9 cellular contexts compared by ENCODE assay signal in genomic region chr3:14451844-14452533, GRCh38. TPM values are rescaled to one million over a fixed set of nuclear protein-coding genes. Genes with fewer than 3 reads are reported as not detected.
A peak's percentile ranks its signal among the peaks of the same experiment; 100 is the strongest.
DNase-seq lines count a peak whose midpoint lies in the region; ATAC-seq and TF ChIP-seq lines count a peak whose summit lies in the region.
"Had no signal": no experiment of that assay in that cellular context is flagged by ENCODE, and none has a peak within 500 bp of the region (broad histone marks: within the 10 kb centered on the region; RNA-seq: fewer than 3 reads in every experiment).

No MANE protein-coding gene starts in this region.

- TF ChIP-seq CTCF in lung (IDR thresholded peaks at IDR 0.05; ENCODE audit: control extremely low read depth, extremely low read depth) (no peak), upper lobe of left lung (IDR thresholded peaks at IDR 0.05) (no peak)

- TF ChIP-seq EP300 in upper lobe of left lung (IDR thresholded peaks at IDR 0.05), result no peak

- no peaks in the 10 kb centered on the region for H3K9me3 Mint-ChIP-seq in central memory CD8-positive, alpha-beta T cell

- peaks cover 23% of the 10 kb centered on the region for H3K36me3 Mint-ChIP-seq in central memory CD8-positive, alpha-beta T cell (ENCODE audit: insufficient read depth)

- no peak overlapping the region for H3K4me3 ChIP-seq in lung
- no peak overlapping the region for H3K4me3 ChIP-seq in upper lobe of left lung
- H3K4me3 ChIP-seq: right lobe of liver had no signal

- no peak overlapping the region for H3K4me3 Mint-ChIP-seq in central memory CD8-positive, alpha-beta T cell

- H3K36me3 ChIP-seq in lung (ENCODE audit: control insufficient read depth in 2 of 2, insufficient read depth in 2 of 2, low read length in 2 of 2), result peaks cover 8 to 48% of the 10 kb centered on the region in 2 donors
- H3K36me3 ChIP-seq in upper lobe of left lung, result peaks cover 22 to 67% (median 61%) of the 10 kb centered on the region in 4 donors
- H3K36me3 ChIP-seq: right lobe of liver had no signal

- no peak for TF ChIP-seq POLR2A in upper lobe of left lung (IDR thresholded peaks at IDR 0.05)

- H3K27ac Mint-ChIP-seq in central memory CD8-positive, alpha-beta T cell (ENCODE audit: low read depth), result peak overlapping the region; percentile 15

- H3K27ac ChIP-seq in lung (ENCODE audit: low read depth in 1 of 2, low read length in 1 of 2) (peak overlapping the region; percentile 69 to 91), upper lobe of left lung (peak overlapping the region; percentile 61 to 85 (median 74))

- DNase-seq in NCI-H1092 treated with DMSO at 0.1 percent for 48 hours (lab: John Stamatoyannopoulos, UW) (peak; percentile 12), NCI-H1092 (lab: John Stamatoyannopoulos, UW) (no peak), lung (ENCODE audit: low spot score) (no peak), upper lobe of left lung (peak; percentile 37 to 68), NCI-H226 (no peak), GM19240 (ENCODE audit: insufficient read length, low spot score) (no peak)
- no peak for DNase-seq in central memory CD8-positive, alpha-beta T cell (ENCODE audit: low spot score in 2 of 2)

- no peaks in the 10 kb centered on the region for H3K27me3 ChIP-seq in lung (ENCODE audit: control insufficient read depth, insufficient read depth)
- H3K27me3 ChIP-seq in upper lobe of left lung, result no peaks in the 10 kb centered on the region
- H3K27me3 ChIP-seq: right lobe of liver had no signal

- WGBS in lung, 2 donors, result 60 to 77% methylated on average over 13 of the region's 13 CpGs
- WGBS in upper lobe of left lung, 2 donors, result 50 to 78% methylated on average over 7 to 13 of the region's 13 CpGs

- no peaks in the 10 kb centered on the region for H3K27me3 Mint-ChIP-seq in central memory CD8-positive, alpha-beta T cell

- peaks cover 0 to 12% of the 10 kb centered on the region in 2 donors for H3K4me1 ChIP-seq in lung (ENCODE audit: control insufficient read depth in 2 of 2, insufficient read depth in 2 of 2, low read length in 2 of 2)
- peaks cover 25 to 49% (median 31%) of the 10 kb centered on the region in 4 donors for H3K4me1 ChIP-seq in upper lobe of left lung
- H3K4me1 ChIP-seq: right lobe of liver had no signal

- no peak for ATAC-seq in central memory CD8-positive, alpha-beta T cell (replicated peaks; ENCODE audit: extremely low read depth, poor library complexity, severe bottlenecking)
- ATAC-seq in lung (ENCODE audit: insufficient read depth, low FRiP score), result no peak
- ATAC-seq in upper lobe of left lung (ENCODE audit: low FRiP score in 2 of 2), result peak; percentile 52 to 86
- no peak for ATAC-seq in GM21619 (IDR thresholded peaks at IDR 0.05; ENCODE audit: unreplicated experiment)

- H3K9me3 ChIP-seq in lung (ENCODE audit: control insufficient read depth in 2 of 2, insufficient read depth in 1 of 2, low read length in 1 of 2) (no peaks in the 10 kb centered on the region), upper lobe of left lung (no peaks in the 10 kb centered on the region)
- H3K9me3 ChIP-seq: right lobe of liver had no signal

- H3K4me1 Mint-ChIP-seq in central memory CD8-positive, alpha-beta T cell, result peaks cover 10% of the 10 kb centered on the region

RNA-seq across cellular contexts. Expression of gene SLC6A6, which starts 49.6 kb away (rescaled TPM):
- total RNA-seq in lung (10 to 100 TPM; 63.0 to 96.3 TPM), upper lobe of left lung (100 to 1,000 TPM in 2 of 6 donors, 10 to 100 TPM in 4; 60.6 to 154 (median 92.8) TPM)
- polyA plus RNA-seq in lung, result 10 to 100 TPM; 16.1 to 51.8 TPM

Comparison
In these comparisons a context has a peak if more than half of its experiments do, and no peak if none do; other contexts are left out.
1. DNase-seq: peak in NCI-H1092 treated with DMSO at 0.1 percent for 48 hours (single experiment) and upper lobe of left lung (2 of 2); none in NCI-H1092 (single experiment), central memory CD8-positive, alpha-beta T cell (0 of 2), lung (single experiment), NCI-H226 (single experiment) and GM19240 (single experiment).
2. ATAC-seq: peak in upper lobe of left lung (2 of 2); none in central memory CD8-positive, alpha-beta T cell (single experiment), lung (single experiment) and GM21619 (single experiment).